ENCODE assay signal across 2 cellular contexts in genomic region chr21:32705139-32705538, GRCh38.
TF ChIP-seq lines count a peak whose summit lies in the region.

No MANE protein-coding gene starts in this region.

TF ChIP-seq in SK-N-SH treated with all-trans-retinoic acid at 6 μM for 48 hours, 23 proteins besides CTCF, POLR2A, EP300 and RAD21:
- TF ChIP-seq, protein P1, sequence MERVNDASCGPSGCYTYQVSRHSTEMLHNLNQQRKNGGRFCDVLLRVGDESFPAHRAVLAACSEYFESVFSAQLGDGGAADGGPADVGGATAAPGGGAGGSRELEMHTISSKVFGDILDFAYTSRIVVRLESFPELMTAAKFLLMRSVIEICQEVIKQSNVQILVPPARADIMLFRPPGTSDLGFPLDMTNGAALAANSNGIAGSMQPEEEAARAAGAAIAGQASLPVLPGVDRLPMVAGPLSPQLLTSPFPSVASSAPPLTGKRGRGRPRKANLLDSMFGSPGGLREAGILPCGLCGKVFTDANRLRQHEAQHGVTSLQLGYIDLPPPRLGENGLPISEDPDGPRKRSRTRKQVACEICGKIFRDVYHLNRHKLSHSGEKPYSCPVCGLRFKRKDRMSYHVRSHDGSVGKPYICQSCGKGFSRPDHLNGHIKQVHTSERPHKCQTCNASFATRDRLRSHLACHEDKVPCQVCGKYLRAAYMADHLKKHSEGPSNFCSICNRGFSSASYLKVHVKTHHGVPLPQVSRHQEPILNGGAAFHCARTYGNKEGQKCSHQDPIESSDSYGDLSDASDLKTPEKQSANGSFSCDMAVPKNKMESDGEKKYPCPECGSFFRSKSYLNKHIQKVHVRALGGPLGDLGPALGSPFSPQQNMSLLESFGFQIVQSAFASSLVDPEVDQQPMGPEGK (CRISPR knock-in tag; IDR thresholded peaks at IDR 0.05; ENCODE audit: borderline replicate concordance): no peak
- no peak for TF ChIP-seq ZNF565 (CRISPR knock-in tag; conservative IDR thresholded peaks at IDR 0.05; ENCODE audit: low read depth)
- no peak for TF ChIP-seq ZC3H10 (CRISPR knock-in tag; IDR thresholded peaks at IDR 0.05)
- TF ChIP-seq ZFP30 (CRISPR knock-in tag; IDR thresholded peaks at IDR 0.05): no peak
- no peak for TF ChIP-seq RARB (CRISPR knock-in tag; IDR thresholded peaks at IDR 0.05)
- TF ChIP-seq, protein P2, sequence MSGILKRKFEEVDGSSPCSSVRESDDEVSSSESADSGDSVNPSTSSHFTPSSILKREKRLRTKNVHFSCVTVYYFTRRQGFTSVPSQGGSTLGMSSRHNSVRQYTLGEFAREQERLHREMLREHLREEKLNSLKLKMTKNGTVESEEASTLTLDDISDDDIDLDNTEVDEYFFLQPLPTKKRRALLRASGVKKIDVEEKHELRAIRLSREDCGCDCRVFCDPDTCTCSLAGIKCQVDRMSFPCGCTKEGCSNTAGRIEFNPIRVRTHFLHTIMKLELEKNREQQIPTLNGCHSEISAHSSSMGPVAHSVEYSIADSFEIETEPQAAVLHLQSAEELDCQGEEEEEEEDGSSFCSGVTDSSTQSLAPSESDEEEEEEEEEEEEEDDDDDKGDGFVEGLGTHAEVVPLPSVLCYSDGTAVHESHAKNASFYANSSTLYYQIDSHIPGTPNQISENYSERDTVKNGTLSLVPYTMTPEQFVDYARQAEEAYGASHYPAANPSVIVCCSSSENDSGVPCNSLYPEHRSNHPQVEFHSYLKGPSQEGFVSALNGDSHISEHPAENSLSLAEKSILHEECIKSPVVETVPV (CRISPR knock-in tag; IDR thresholded peaks at IDR 0.05): no peak
- TF ChIP-seq ZFP3 (CRISPR knock-in tag; IDR thresholded peaks at IDR 0.05): no peak
- no peak for TF ChIP-seq SNAI2 (CRISPR knock-in tag; IDR thresholded peaks at IDR 0.05)
- no peak for TF ChIP-seq ESRRG (CRISPR knock-in tag; IDR thresholded peaks at IDR 0.05)
- no peak for TF ChIP-seq OSR1 (CRISPR knock-in tag; IDR thresholded peaks at IDR 0.05)
- no peak for TF ChIP-seq ISL1 (CRISPR knock-in tag; IDR thresholded peaks at IDR 0.05)
- TF ChIP-seq ZNF70 (CRISPR knock-in tag; IDR thresholded peaks at IDR 0.05): no peak
- no peak for TF ChIP-seq TSHZ2 (CRISPR knock-in tag; IDR thresholded peaks at IDR 0.05)
- TF ChIP-seq ARNTL (CRISPR knock-in tag; IDR thresholded peaks at IDR 0.05; ENCODE audit: borderline replicate concordance, low read depth): no peak

TF ChIP-seq in SK-N-SH, 30 proteins besides CTCF, POLR2A, EP300 and RAD21:
- TF ChIP-seq, protein P3, sequence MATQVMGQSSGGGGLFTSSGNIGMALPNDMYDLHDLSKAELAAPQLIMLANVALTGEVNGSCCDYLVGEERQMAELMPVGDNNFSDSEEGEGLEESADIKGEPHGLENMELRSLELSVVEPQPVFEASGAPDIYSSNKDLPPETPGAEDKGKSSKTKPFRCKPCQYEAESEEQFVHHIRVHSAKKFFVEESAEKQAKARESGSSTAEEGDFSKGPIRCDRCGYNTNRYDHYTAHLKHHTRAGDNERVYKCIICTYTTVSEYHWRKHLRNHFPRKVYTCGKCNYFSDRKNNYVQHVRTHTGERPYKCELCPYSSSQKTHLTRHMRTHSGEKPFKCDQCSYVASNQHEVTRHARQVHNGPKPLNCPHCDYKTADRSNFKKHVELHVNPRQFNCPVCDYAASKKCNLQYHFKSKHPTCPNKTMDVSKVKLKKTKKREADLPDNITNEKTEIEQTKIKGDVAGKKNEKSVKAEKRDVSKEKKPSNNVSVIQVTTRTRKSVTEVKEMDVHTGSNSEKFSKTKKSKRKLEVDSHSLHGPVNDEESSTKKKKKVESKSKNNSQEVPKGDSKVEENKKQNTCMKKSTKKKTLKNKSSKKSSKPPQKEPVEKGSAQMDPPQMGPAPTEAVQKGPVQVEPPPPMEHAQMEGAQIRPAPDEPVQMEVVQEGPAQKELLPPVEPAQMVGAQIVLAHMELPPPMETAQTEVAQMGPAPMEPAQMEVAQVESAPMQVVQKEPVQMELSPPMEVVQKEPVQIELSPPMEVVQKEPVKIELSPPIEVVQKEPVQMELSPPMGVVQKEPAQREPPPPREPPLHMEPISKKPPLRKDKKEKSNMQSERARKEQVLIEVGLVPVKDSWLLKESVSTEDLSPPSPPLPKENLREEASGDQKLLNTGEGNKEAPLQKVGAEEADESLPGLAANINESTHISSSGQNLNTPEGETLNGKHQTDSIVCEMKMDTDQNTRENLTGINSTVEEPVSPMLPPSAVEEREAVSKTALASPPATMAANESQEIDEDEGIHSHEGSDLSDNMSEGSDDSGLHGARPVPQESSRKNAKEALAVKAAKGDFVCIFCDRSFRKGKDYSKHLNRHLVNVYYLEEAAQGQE (IDR thresholded peaks at IDR 0.05; ENCODE audit: low read depth, low read length): no peak
- TF ChIP-seq MAX (IDR thresholded peaks at IDR 0.05; ENCODE audit: low read depth): no peak
TF ChIP-seq in SK-N-SH: peak in this region for 0.
